ENCODE assay signal across 24 cellular contexts in genomic region chr6:169345198-169345597, GRCh38.
DNase-seq lines count a peak whose midpoint lies in the region; ATAC-seq, FAIRE-seq and TF ChIP-seq lines count a peak whose summit lies in the region.
"Had no signal": no experiment of that assay in that cellular context is flagged by ENCODE, and none has a peak within 500 bp of the region (broad histone marks: within the 10 kb centered on the region; RNA-seq: fewer than 3 reads in every experiment).

No MANE protein-coding gene starts in this region.

- FAIRE-seq in K562 (lab: Jason Lieb, UNC), result peak; percentile 77
- no peak for FAIRE-seq in small intestine (lab: Jason Lieb, UNC)
- FAIRE-seq: endothelial cell of umbilical vein had no signal

- DNase-seq in DMS153 treated with DMSO at 0.1 percent for 48 hours (lab: John Stamatoyannopoulos, UW; ENCODE audit: unreplicated experiment), result peak; percentile 0
- DNase-seq in DMS153 (lab: John Stamatoyannopoulos, UW), result no peak
- peak; percentile 54 for DNase-seq in NCI-H1105 treated with DMSO at 0.1 percent for 48 hours (lab: John Stamatoyannopoulos, UW)
- peak in 2 of 4 experiments; percentile 44 to 68 for DNase-seq in K562 (ENCODE audit: extremely low read depth in 1 of 4, low spot score in 3 of 4)
- peak; percentile 63 for DNase-seq in small intestine
- no peak for DNase-seq in T-helper 1 cell
- DNase-seq in GM03348 (ENCODE audit: low spot score), result no peak
- DNase-seq: 8988T; activated CD4-positive, alpha-beta T cell treated with anti-CD3 and anti-CD28 coated beads, Interleukin-2, amount 50 U/mL, for 4 hours; activated CD8-positive, alpha-beta memory T cell treated with anti-CD3 and anti-CD28 coated beads, Interleukin-2, amount 50 U/mL, for 48 hours; activated effector memory CD4-positive, alpha-beta T cell treated with Interleukin-2 at 50 U/mL for 16 hours; AML-193; Caco-2; HFFc6; hippocampal formation; lower lobe of right lung; NCI-H1048; NCI-H2081; NCI-H526; SHP77; upper lobe of right lung had no signal

- in situ Hi-C loops in K562 (cut with MboI), result no loop called here

- intact Hi-C loops in K562 (cut with micrococcal nuclease), result no loop called here

- TF ChIP-seq RAD21 in K562 (CRISPR knock-in tag; conservative IDR thresholded peaks at IDR 0.05 in 1 of 2, IDR thresholded peaks at IDR 0.05 in 1 of 2), result no peak

- no peak for TF ChIP-seq EP300 in K562 (IDR thresholded peaks at IDR 0.05; ENCODE audit: low read length)

- WGBS in K562 (ENCODE audit: insufficient coverage, low coverage, missing lambda C conversion rate), result 0% methylated on average over 4 of the region's 4 CpGs
- WGBS in small intestine, 3 donors, result 7 to 32% (median 31%) methylated on average over 4 of the region's 4 CpGs

- TF ChIP-seq POLR2A in K562 (conservative IDR thresholded peaks at IDR 0.05), result no peak

- no peaks in the 10 kb centered on the region for H3K9me3 ChIP-seq in K562 (replicated peaks; ENCODE audit: control insufficient read depth, insufficient read depth, low read depth, low read length)
- H3K9me3 ChIP-seq in small intestine (ENCODE audit: control insufficient read depth, low read depth), result no peaks in the 10 kb centered on the region
- H3K9me3 ChIP-seq: Caco-2, lower lobe of right lung, neutrophil, upper lobe of right lung had no signal

- no peak overlapping the region for H3K27ac ChIP-seq in K562 (ENCODE audit: extremely low read depth, low read depth, low read length)
- H3K27ac ChIP-seq in small intestine (ENCODE audit: low read depth in 1 of 2, low read length in 1 of 2), result no peak overlapping the region
- H3K27ac ChIP-seq: lower lobe of right lung, neutrophil, upper lobe of right lung had no signal

- H3K9me1 ChIP-seq in K562 (ENCODE audit: control insufficient read depth, insufficient read depth, low read length), result no peaks in the 10 kb centered on the region

- POLR2A ChIA-PET in K562 (lab: Yijun Ruan, JAX), result no interaction called here

- H3K4me3 ChIP-seq in K562, result no peak overlapping the region
- no peak overlapping the region for H3K4me3 ChIP-seq in small intestine (ENCODE audit: low read depth in 1 of 2, low read length in 2 of 2)
- H3K4me3 ChIP-seq: lower lobe of right lung, upper lobe of right lung had no signal

- H3K36me3 ChIP-seq in K562 (ENCODE audit: control insufficient read depth, insufficient read depth, low read length) (no peaks in the 10 kb centered on the region), small intestine (ENCODE audit: control insufficient read depth in 2 of 2, insufficient read depth in 2 of 2, low read length in 2 of 2) (no peaks in the 10 kb centered on the region)
- H3K36me3 ChIP-seq: lower lobe of right lung, neutrophil, upper lobe of right lung had no signal

- no peak overlapping the region for H3K9ac ChIP-seq in K562 (ENCODE audit: insufficient read depth in 1 of 2, low read depth in 2 of 2, low read length in 2 of 2)

- no peaks in the 10 kb centered on the region for H3K79me2 ChIP-seq in K562 (ENCODE audit: control insufficient read depth, insufficient read depth, low read length)

- H2AFZ ChIP-seq in K562 (ENCODE audit: low read depth, low read length), result no peak overlapping the region

- TF ChIP-seq CTCF in K562 (IDR thresholded peaks at IDR 0.05 in 2 of 3, conservative IDR thresholded peaks at IDR 0.05 in 1 of 3; ENCODE audit: insufficient read depth in 2 of 3, low read depth in 1 of 3, low read length in 3 of 3), result no peak

- CTCF ChIA-PET in K562 (lab: Yijun Ruan, JAX; ENCODE audit: low intra/inter-chr PET ratio), result no interaction called here

- ATAC-seq in K562 (peak; percentile 56; the same call in 2 of the 3 replicates), HG02852 (IDR thresholded peaks at IDR 0.05; ENCODE audit: unreplicated experiment) (no peak)
- ATAC-seq: lower lobe of right lung, upper lobe of right lung had no signal

- H3K4me1 ChIP-seq in K562 (replicated peaks in 1 of 2; ENCODE audit: control insufficient read depth in 2 of 2, insufficient read depth in 2 of 2, low read length in 2 of 2) (peaks cover 0 to 3% of the 10 kb centered on the region in 2 experiments; a peak in 3 of 5 replicates), small intestine (ENCODE audit: control insufficient read depth in 2 of 2, insufficient read depth in 1 of 2, low read depth in 1 of 2, low read length in 1 of 2) (no peaks in the 10 kb centered on the region)
- H3K4me1 ChIP-seq: Caco-2, lower lobe of right lung, upper lobe of right lung had no signal

- BruUV-seq in K562 (replicated peaks; lab: Mats Ljungman, UMichigan), result no TSS peak

- H3K27me3 ChIP-seq in K562 (ENCODE audit: control insufficient read depth in 2 of 2, insufficient read depth in 2 of 2, low read length in 2 of 2) (peaks cover 8 to 20% of the 10 kb centered on the region in 2 experiments; a peak in 4 of 5 replicates), small intestine (ENCODE audit: control insufficient read depth in 2 of 2, insufficient read depth in 2 of 2, low read length in 2 of 2) (no peaks in the 10 kb centered on the region)
- H3K27me3 ChIP-seq: neutrophil, upper lobe of right lung had no signal

- no peak overlapping the region for H3K4me2 ChIP-seq in K562 (ENCODE audit: insufficient read depth, low read length)

- no peaks in the 10 kb centered on the region for H4K20me1 ChIP-seq in K562 (replicated peaks; ENCODE audit: control insufficient read depth, insufficient read depth, low read length)

TF ChIP-seq in K562, 482 proteins besides CTCF, POLR2A, EP300 and RAD21 (continues in another document):
- TF ChIP-seq ZNF232 (CRISPR knock-in tag; IDR thresholded peaks at IDR 0.05) (no peak), ARID1B (IDR thresholded peaks at IDR 0.05) (0 out of 2 replicates have a peak, but pooled peaks have one; percentile 9), NR1H2 (CRISPR knock-in tag; IDR thresholded peaks at IDR 0.05) (no peak), ZNF384 (IDR thresholded peaks at IDR 0.05; ENCODE audit: low read depth, low read length) (no peak), MEIS2 (IDR thresholded peaks at IDR 0.05; ENCODE audit: partially characterized antibody) (peak; percentile 15), FOXJ3 (CRISPR knock-in tag; IDR thresholded peaks at IDR 0.05) (no peak), RFX7 (CRISPR knock-in tag; IDR thresholded peaks at IDR 0.05) (no peak), TBL1XR1 (IDR thresholded peaks at IDR 0.05; ENCODE audit: low read length in 2 of 2) (peak in 1 of 2 experiments; percentile 15; a peak in 1 of 4 replicates), NKRF (IDR thresholded peaks at IDR 0.05; ENCODE audit: borderline replicate concordance) (no peak), SOX6 (IDR thresholded peaks at IDR 0.05) (0 out of 2 replicates have a peak, but pooled peaks have one; percentile 16), CHD4 (IDR thresholded peaks at IDR 0.05; ENCODE audit: insufficient read depth, insufficient replicate concordance, low read depth, low read length, poor library complexity, severe bottlenecking) (peak; percentile 24), ARID3A (IDR thresholded peaks at IDR 0.05; ENCODE audit: borderline replicate concordance, low read depth, low read length) (no peak)

Comparison
In these comparisons a context has a peak if more than half of its experiments do, and no peak if none do; other contexts are left out.
1. DNase-seq: peak in DMS153 treated with DMSO at 0.1 percent for 48 hours (single experiment), NCI-H1105 treated with DMSO at 0.1 percent for 48 hours (single experiment) and small intestine (single experiment); none in DMS153 (single experiment), T-helper 1 cell (0 of 5) and GM03348 (single experiment).